Comparison of ENCODE assay signal across 8 cellular contexts in genomic region chr16:70113982-70114826, GRCh38. TPM values are rescaled to one million over a fixed set of nuclear protein-coding genes. Genes with fewer than 3 reads are reported as not detected.
A peak's percentile ranks its signal among the peaks of the same experiment; 100 is the strongest.
DNase-seq lines count a peak whose midpoint lies in the region; ATAC-seq, FAIRE-seq and TF ChIP-seq lines count a peak whose summit lies in the region.
"Not testable (repeated sequence)": the region's sequence is repeated elsewhere in the genome, so short reads cannot be mapped to it uniquely, and the experiment has no call there.

Gene PDPR (plus strand): TSS chr16:70114332. CDS start chr16:70120493, 6,161 bp downstream.

- CTCF ChIA-PET in WTC11 (lab: Charles Lee): not testable (repeated sequence)

- ATAC-seq in HG03175 (IDR thresholded peaks at IDR 0.05; ENCODE audit: unreplicated experiment): peak; percentile 92
- ATAC-seq in WTC11: peak; percentile 82

- DNase-seq in AG08395 (ENCODE audit: low spot score): peak; percentile 81
- peak; percentile 82 for DNase-seq in NCI-H226
- DNase-seq in WTC11 (ENCODE audit: low spot score): peak; percentile 89
- peak; percentile 85 to 94 for DNase-seq in cardiac fibroblast (ENCODE audit: low read depth in 2 of 2)
- peak; percentile 77 for DNase-seq in iPS-NIHi7 (ENCODE audit: extremely low spot score)
- peak; percentile 92 for DNase-seq in small intestine

- H3K27ac Mint-ChIP-seq in WTC11: peak within 1 kb of the TSS; percentile 92

- 1% methylated on average over 50 to 83 of the region's 88 CpGs for WGBS in small intestine, 3 donors

- not testable (repeated sequence) for H3K27me3 Mint-ChIP-seq in WTC11 (ENCODE audit: low read depth)

- peak within 1 kb of the TSS; percentile 89 for H3K4me3 Mint-ChIP-seq in WTC11

- H3K4me1 Mint-ChIP-seq in WTC11: not testable (repeated sequence)

- not testable (repeated sequence) for TF ChIP-seq CTCF in WTC11 (IDR thresholded peaks at IDR 0.05); cardiac fibroblast (IDR thresholded peaks at IDR 0.05; ENCODE audit: low read depth, low read length)

- peak; percentile 50 for TF ChIP-seq POLR2A in GM18951 (IDR thresholded peaks at IDR 0.05; ENCODE audit: extremely low read depth, insufficient read depth, insufficient read length)

- not testable (repeated sequence) for FAIRE-seq in small intestine (lab: Jason Lieb, UNC)

- not testable (repeated sequence) for H3K36me3 Mint-ChIP-seq in WTC11

- not testable (repeated sequence) for H3K4me1 ChIP-seq in small intestine (ENCODE audit: control insufficient read depth in 2 of 2, insufficient read depth in 1 of 2, low read depth in 1 of 2, low read length in 1 of 2)

- not testable (repeated sequence) for H3K36me3 ChIP-seq in small intestine (ENCODE audit: control insufficient read depth in 2 of 2, insufficient read depth in 2 of 2, low read length in 2 of 2)

- H3K4me3 ChIP-seq in cardiac fibroblast (replicated peaks in 1 of 2; ENCODE audit: low read depth in 2 of 2, low read length in 2 of 2) (peak within 1 kb of the TSS; percentile 72 to 75), small intestine (ENCODE audit: low read depth in 1 of 2, low read length in 2 of 2) (peak within 1 kb of the TSS; percentile 27 to 71)

- peak within 1 kb of the TSS; percentile 41 to 78 for H3K27ac ChIP-seq in small intestine (ENCODE audit: low read depth in 1 of 2, low read length in 1 of 2)

- not testable (repeated sequence) for H3K9me3 ChIP-seq in small intestine (ENCODE audit: control insufficient read depth, low read depth)

- not testable (repeated sequence) for H3K27me3 ChIP-seq in small intestine (ENCODE audit: control insufficient read depth in 2 of 2, insufficient read depth in 2 of 2, low read length in 2 of 2)

- in situ Hi-C loops in GM18951 (cut with MboI; ENCODE audit: low sequenced_read_pairs, unreplicated experiment): not testable (repeated sequence)

- not testable (repeated sequence) for H3K9me3 Mint-ChIP-seq in WTC11

- POLR2A ChIA-PET in WTC11 (lab: Charles Lee): not testable (repeated sequence)

TF ChIP-seq in WTC11, 78 proteins besides CTCF, POLR2A, EP300 and RAD21:
- TF ChIP-seq USF2 (CRISPR knock-in tag; IDR thresholded peaks at IDR 0.05): peak; percentile 89
- TF ChIP-seq, protein P1, sequence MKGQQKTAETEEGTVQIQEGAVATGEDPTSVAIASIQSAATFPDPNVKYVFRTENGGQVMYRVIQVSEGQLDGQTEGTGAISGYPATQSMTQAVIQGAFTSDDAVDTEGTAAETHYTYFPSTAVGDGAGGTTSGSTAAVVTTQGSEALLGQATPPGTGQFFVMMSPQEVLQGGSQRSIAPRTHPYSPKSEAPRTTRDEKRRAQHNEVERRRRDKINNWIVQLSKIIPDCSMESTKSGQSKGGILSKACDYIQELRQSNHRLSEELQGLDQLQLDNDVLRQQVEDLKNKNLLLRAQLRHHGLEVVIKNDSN (CRISPR knock-in tag; IDR thresholded peaks at IDR 0.05): peak; percentile 88
- peak; percentile 87 for TF ChIP-seq SP1 (CRISPR knock-in tag; conservative IDR thresholded peaks at IDR 0.05)
- peak; percentile 95 for TF ChIP-seq FOXK1 (CRISPR knock-in tag; IDR thresholded peaks at IDR 0.05)
- peak; percentile 74; the same call in 1 of the 2 replicates for TF ChIP-seq MAX (CRISPR knock-in tag; IDR thresholded peaks at IDR 0.05)

RNA-seq across cellular contexts. Expression of gene PDPR, which starts in this region (rescaled TPM):
- 27.8 to 30.3 TPM (median 28.5 TPM) in 3 replicates for total RNA-seq in WTC11 (2021)
- polyA plus RNA-seq in small intestine: 1 to 10 TPM; 4.3 to 7.8 (median 5.8) TPM

Comparison
In these comparisons a context has a peak if more than half of its experiments do, and no peak if none do; other contexts are left out.
1. Peak in every context shown above with its lines: DNase-seq, ATAC-seq, H3K4me3 ChIP-seq and H3K27ac ChIP-seq.